In genomic region chr13:43666403-43666802, GRCh38 we compare ENCODE assay signal across 22 cellular contexts.
DNase-seq lines count a peak whose midpoint lies in the region; ATAC-seq, FAIRE-seq and TF ChIP-seq lines count a peak whose summit lies in the region.
"Had no signal": no experiment of that assay in that cellular context is flagged by ENCODE, and none has a peak within 500 bp of the region (broad histone marks: within the 10 kb centered on the region; RNA-seq: fewer than 3 reads in every experiment).

No MANE protein-coding gene starts in this region.

- no peak overlapping the region for H4K5ac ChIP-seq in mesendoderm (ENCODE audit: low read length)

- ATAC-seq in HG02870 (IDR thresholded peaks at IDR 0.05; ENCODE audit: unreplicated experiment) (no peak), GM19467 (IDR thresholded peaks at IDR 0.05; ENCODE audit: unreplicated experiment) (no peak)
- ATAC-seq: CD8-positive, alpha-beta T cell; GM12878 had no signal

- FAIRE-seq in small intestine (lab: Jason Lieb, UNC): no peak
- FAIRE-seq: A204.1, GM12878, H54 had no signal

- H4K8ac ChIP-seq in mesendoderm (ENCODE audit: low read depth, low read length): no peak overlapping the region

- no peaks in the 10 kb centered on the region for H3K79me1 ChIP-seq in mesendoderm (ENCODE audit: low read length)

- H3K9me3 ChIP-seq in small intestine (ENCODE audit: control insufficient read depth, low read depth) (no peaks in the 10 kb centered on the region), sigmoid colon (no peaks in the 10 kb centered on the region)
- H3K9me3 ChIP-seq: BLaER1, Caco-2, HAP-1 had no signal

- no peak overlapping the region for H3K56ac ChIP-seq in mesendoderm (ENCODE audit: low read length)

- no peak overlapping the region for H2AK5ac ChIP-seq in mesendoderm (ENCODE audit: low read length)

- no peak overlapping the region for H3K4ac ChIP-seq in mesendoderm (ENCODE audit: low read depth, low read length)

- no CpG with 5 or more reads among the region's 2 CpGs for WGBS in mesendoderm (ENCODE audit: extremely low coverage, insufficient coverage, low lambda C conversion rate)
- WGBS in small intestine, 3 donors: 49 to 68% (median 64%) methylated on average over 2 of the region's 2 CpGs
- WGBS in sigmoid colon, 2 donors: 21 to 68% methylated on average over 2 of the region's 2 CpGs

- no peak for TF ChIP-seq EP300 in sigmoid colon (IDR thresholded peaks at IDR 0.05)

- H3K79me2 ChIP-seq in mesendoderm (ENCODE audit: control insufficient read depth, insufficient read depth, low read length): no peaks in the 10 kb centered on the region

- H3K27me3 ChIP-seq in mesendoderm (ENCODE audit: insufficient read depth, low read length, poor library complexity) (no peaks in the 10 kb centered on the region), small intestine (ENCODE audit: control insufficient read depth in 2 of 2, insufficient read depth in 2 of 2, low read length in 2 of 2) (no peaks in the 10 kb centered on the region), sigmoid colon (no peaks in the 10 kb centered on the region)
- H3K27me3 ChIP-seq: BLaER1 had no signal

- H3K4me2 ChIP-seq in mesendoderm (ENCODE audit: low read length): no peak overlapping the region
- H3K4me2 ChIP-seq: BLaER1 had no signal

- H3K27ac ChIP-seq in VCaP (peak overlapping the region; percentile 52), mesendoderm (ENCODE audit: low read depth, low read length) (no peak overlapping the region), small intestine (ENCODE audit: low read depth in 1 of 2, low read length in 1 of 2) (no peak overlapping the region), sigmoid colon (peak overlapping the region in 1 of 4 donors; percentile 74)
- H3K27ac ChIP-seq: BLaER1, C4-2B had no signal

- peak overlapping the region; percentile 18 for H3K18ac ChIP-seq in mesendoderm (ENCODE audit: low read length)

- H3K36me3 ChIP-seq in mesendoderm (ENCODE audit: control insufficient read depth, insufficient read depth, low read length) (no peaks in the 10 kb centered on the region), small intestine (ENCODE audit: control insufficient read depth in 2 of 2, insufficient read depth in 2 of 2, low read length in 2 of 2) (no peaks in the 10 kb centered on the region), sigmoid colon (no peaks in the 10 kb centered on the region)
- H3K36me3 ChIP-seq: BLaER1, HAP-1 had no signal

- H2BK15ac ChIP-seq in mesendoderm (replicated peaks; ENCODE audit: low read depth): no peak overlapping the region

- no peak overlapping the region for H3K9ac ChIP-seq in mesendoderm (ENCODE audit: low read length)
- H3K9ac ChIP-seq: BLaER1 had no signal

- H3K23ac ChIP-seq in mesendoderm (ENCODE audit: low read length): no peak overlapping the region

- no peak for TF ChIP-seq POLR2A in sigmoid colon (IDR thresholded peaks at IDR 0.05)

- H2BK5ac ChIP-seq in mesendoderm (ENCODE audit: low read length): no peak overlapping the region

- DNase-seq in HT-29 (ENCODE audit: low spot score): peak; percentile 28
- DNase-seq in mesendoderm: no peak
- peak; percentile 17 for DNase-seq in small intestine
- DNase-seq in sigmoid colon: no peak
- no peak for DNase-seq in head of caudate nucleus
- DNase-seq: Caco-2; CD4-positive, CD25-positive, alpha-beta regulatory T cell; CD8-positive, alpha-beta T cell; DMS79; EL; GDM1; GOT3; HFFc6 had no signal

- no peak overlapping the region for H3K4me3 ChIP-seq in mesendoderm (ENCODE audit: low read length)
- no peak overlapping the region for H3K4me3 ChIP-seq in small intestine (ENCODE audit: low read depth in 1 of 2, low read length in 2 of 2)
- H3K4me3 ChIP-seq in sigmoid colon: no peak overlapping the region
- H3K4me3 ChIP-seq: BLaER1, GM12878, HAP-1 had no signal

- intact Hi-C loops in sigmoid colon (cut with DNase I) (loop anchor here (5.0 kb wide), 1 partner anchor 121 kb away; the partner anchor contains the start of gene ENOX1), head of caudate nucleus (cut with DNase I) (no loop called here)

- H3K4me1 ChIP-seq in mesendoderm (ENCODE audit: control insufficient read depth, low read depth, low read length) (peaks cover 7% of the 10 kb centered on the region), small intestine (ENCODE audit: control insufficient read depth in 2 of 2, insufficient read depth in 1 of 2, low read depth in 1 of 2, low read length in 1 of 2) (peaks cover 0 to 4% of the 10 kb centered on the region in 2 donors), sigmoid colon (peaks cover 0 to 36% (median 30%) of the 10 kb centered on the region in 4 donors)
- H3K4me1 ChIP-seq: BLaER1 had no signal

- TF ChIP-seq CTCF in VCaP (conservative IDR thresholded peaks at IDR 0.05) (no peak), sigmoid colon (IDR thresholded peaks at IDR 0.05) (no peak)

- no peak overlapping the region for H2BK120ac ChIP-seq in mesendoderm (ENCODE audit: low read depth, low read length)

Comparison
In these comparisons a context has a peak if more than half of its experiments do, and no peak if none do; other contexts are left out.
1. DNase-seq: peak in HT-29 (single experiment) and small intestine (single experiment); none in mesendoderm (single experiment), sigmoid colon (single experiment) and head of caudate nucleus (0 of 42).